ENCODE assay signal across 11 cellular contexts in genomic region chrX:150478496-150479492, GRCh38.
DNase-seq lines count a peak whose midpoint lies in the region; ATAC-seq and TF ChIP-seq lines count a peak whose summit lies in the region.
"Had no signal": no experiment of that assay in that cellular context is flagged by ENCODE, and none has a peak within 500 bp of the region (broad histone marks: within the 10 kb centered on the region; RNA-seq: fewer than 3 reads in every experiment).

No MANE protein-coding gene starts in this region.

- no peaks in the 10 kb centered on the region for H3K27me3 ChIP-seq in stomach

- peaks cover 48% of the 10 kb centered on the region for H3K4me1 Mint-ChIP-seq in activated CD8-positive, alpha-beta T cell treated with anti-CD3 and anti-CD28 coated beads for 36 hours (ENCODE audit: low read depth)
- peaks cover 4% of the 10 kb centered on the region for H3K4me1 Mint-ChIP-seq in mesothelial cell of epicardium

- TF ChIP-seq EP300 in stomach (IDR thresholded peaks at IDR 0.05) = no peak

- no peaks in the 10 kb centered on the region for H3K9me3 ChIP-seq in stomach

- no peaks in the 10 kb centered on the region for H3K9me3 Mint-ChIP-seq in activated CD8-positive, alpha-beta T cell treated with anti-CD3 and anti-CD28 coated beads for 36 hours
- peaks cover 10% of the 10 kb centered on the region for H3K9me3 Mint-ChIP-seq in mesothelial cell of epicardium

- TF ChIP-seq POLR2A in stomach (IDR thresholded peaks at IDR 0.05) = no peak

- no peaks in the 10 kb centered on the region for H3K27me3 Mint-ChIP-seq in activated CD8-positive, alpha-beta T cell treated with anti-CD3 and anti-CD28 coated beads for 36 hours
- no peaks in the 10 kb centered on the region for H3K27me3 Mint-ChIP-seq in mesothelial cell of epicardium (ENCODE audit: low read depth)

- ATAC-seq in GM19395 (IDR thresholded peaks at IDR 0.05; ENCODE audit: unreplicated experiment) (peak; percentile 60), HG03066 (IDR thresholded peaks at IDR 0.05; ENCODE audit: low read depth, unreplicated experiment) (peak; percentile 55)
- ATAC-seq in activated CD8-positive, alpha-beta T cell treated with anti-CD3 and anti-CD28 coated beads for 36 hours = peak; percentile 61

- POLR2A ChIA-PET in activated CD8-positive, alpha-beta T cell treated with anti-CD3 and anti-CD28 coated beads for 36 hours (lab: Charles Lee) = interaction anchor here (1.4 kb wide), 1 partner anchor 12 kb away, joined by 4 read pairs; no protein-coding TSS in a partner anchor

- peaks cover 0 to 7% (median 2%) of the 10 kb centered on the region in 4 donors for H3K4me1 ChIP-seq in stomach

- intact Hi-C loops in activated CD8-positive, alpha-beta T cell treated with anti-CD3 and anti-CD28 coated beads for 36 hours (cut with micrococcal nuclease) = no loop called here
- intact Hi-C loops in stomach (cut with DNase I; ENCODE audit: low total_unique reads) = no loop called here

- peak overlapping the region; percentile 33 for H3K4me3 Mint-ChIP-seq in activated CD8-positive, alpha-beta T cell treated with anti-CD3 and anti-CD28 coated beads for 36 hours
- H3K4me3 Mint-ChIP-seq in mesothelial cell of epicardium = no peak overlapping the region

- 56 to 69% (median 61%) methylated on average over 13 of the region's 13 CpGs for WGBS in stomach, 5 donors

- peak overlapping the region; percentile 80 for H3K27ac Mint-ChIP-seq in activated CD8-positive, alpha-beta T cell treated with anti-CD3 and anti-CD28 coated beads for 36 hours
- H3K27ac Mint-ChIP-seq in mesothelial cell of epicardium = no peak overlapping the region

- CTCF ChIA-PET in activated CD8-positive, alpha-beta T cell treated with anti-CD3 and anti-CD28 coated beads for 36 hours (lab: Charles Lee) = interaction anchor here (1.0 to 1.9 kb wide), 3 partner anchors 28 to 538 kb away, joined by 3 to 4 read pairs (median 3); no protein-coding TSS in a partner anchor

- H3K27ac ChIP-seq in stomach = peak overlapping the region in 1 of 5 donors; percentile 14

- H3K36me3 ChIP-seq in stomach = no peaks in the 10 kb centered on the region

- H3K36me3 Mint-ChIP-seq in activated CD8-positive, alpha-beta T cell treated with anti-CD3 and anti-CD28 coated beads for 36 hours (ENCODE audit: low read depth) = no peaks in the 10 kb centered on the region
- no peaks in the 10 kb centered on the region for H3K36me3 Mint-ChIP-seq in mesothelial cell of epicardium

- no peak for TF ChIP-seq CTCF in activated CD8-positive, alpha-beta T cell treated with anti-CD3 and anti-CD28 coated beads for 36 hours (IDR thresholded peaks at IDR 0.05)
- TF ChIP-seq CTCF in stomach (IDR thresholded peaks at IDR 0.05) (no peak), mesothelial cell of epicardium (IDR thresholded peaks at IDR 0.05; ENCODE audit: unreplicated experiment) (no peak)

- no peak overlapping the region for H3K4me3 ChIP-seq in stomach

- DNase-seq in activated CD8-positive, alpha-beta T cell treated with anti-CD3 and anti-CD28 coated beads for 36 hours = peak; percentile 67
- peak; percentile 24 for DNase-seq in stimulated activated CD4-positive, alpha-beta T cell treated with anti-CD3 and anti-CD28 coated beads, Interleukin-2, amount 100 ng/mL, for 4 hours (ENCODE audit: low read depth)
- DNase-seq in NCI-H526 treated with DMSO at 0.1 percent for 48 hours (lab: John Stamatoyannopoulos, UW) (no peak), stomach (no peak), NCI-H146 (lab: John Stamatoyannopoulos, UW) (no peak), mesothelial cell of epicardium (ENCODE audit: low spot score in 2 of 2, unreplicated experiment in 2 of 2) (no peak)
- DNase-seq: NCI-H446, posterior cingulate gyrus, substantia nigra had no signal

Comparison
In these comparisons a context has a peak if more than half of its experiments do, and no peak if none do; other contexts are left out.
1. DNase-seq: peak in activated CD8-positive, alpha-beta T cell treated with anti-CD3 and anti-CD28 coated beads for 36 hours (single experiment) and stimulated activated CD4-positive, alpha-beta T cell treated with anti-CD3 and anti-CD28 coated beads, Interleukin-2, amount 100 ng/mL, for 4 hours (single experiment); none in NCI-H526 treated with DMSO at 0.1 percent for 48 hours (single experiment), stomach (single experiment), NCI-H146 (single experiment) and mesothelial cell of epicardium (0 of 2).
2. Peak in every context shown above with its lines, with median percentiles within 50 percentile points of each other: ATAC-seq.